Comparison of ENCODE assay signal across 8 cellular contexts in genomic region chr6:128882991-128883571, GRCh38. TPM values are rescaled to one million over a fixed set of nuclear protein-coding genes. Genes with fewer than 3 reads are reported as not detected.
DNase-seq lines count a peak whose midpoint lies in the region; ATAC-seq and TF ChIP-seq lines count a peak whose summit lies in the region.

Gene LAMA2 (plus strand): TSS chr6:128883138. CDS start chr6:128883246, 108 bp downstream.

- H3K36me3 Mint-ChIP-seq in activated CD8-positive, alpha-beta T cell treated with anti-CD3 and anti-CD28 coated beads for 36 hours (ENCODE audit: low read depth): no peaks in the 10 kb centered on the region
- H3K36me3 Mint-ChIP-seq in activated CD8-positive, alpha-beta T cell treated with anti-CD3 and anti-CD28 coated beads, Interleukin-2, amount 10 ng/mL, durations not matched to agents 7 days and 5 days (ENCODE audit: low read depth): no peaks in the 10 kb centered on the region

- intact Hi-C loops in activated CD8-positive, alpha-beta T cell treated with anti-CD3 and anti-CD28 coated beads for 36 hours (cut with micrococcal nuclease): no loop called here
- intact Hi-C loops in sciatic nerve (cut with DNase I): no loop called here

- no peak within 1 kb of the TSS for H3K27ac ChIP-seq in iPS-18a (ENCODE audit: low read length)

- peak within 1 kb of the TSS; percentile 76 for H3K4me3 ChIP-seq in iPS-18a (ENCODE audit: low read length)

- no peak within 1 kb of the TSS for H3K27ac Mint-ChIP-seq in activated CD8-positive, alpha-beta T cell treated with anti-CD3 and anti-CD28 coated beads for 36 hours
- H3K27ac Mint-ChIP-seq in activated CD8-positive, alpha-beta T cell treated with anti-CD3 and anti-CD28 coated beads, Interleukin-2, amount 10 ng/mL, durations not matched to agents 7 days and 5 days: no peak within 1 kb of the TSS

- no peak within 1 kb of the TSS for H3K9ac ChIP-seq in iPS-18a (ENCODE audit: low read length)

- DNase-seq in activated CD8-positive, alpha-beta T cell treated with anti-CD3 and anti-CD28 coated beads for 36 hours: peak; percentile 12
- no peak for DNase-seq in activated CD8-positive, alpha-beta T cell treated with anti-CD3 and anti-CD28 coated beads, Interleukin-2, amount 10 ng/mL, durations not matched to agents 7 days and 5 days
- peak; percentile 47 for DNase-seq in brain pericyte (ENCODE audit: low read depth, low spot score)
- DNase-seq in sciatic nerve (ENCODE audit: low spot score): peak; percentile 89
- DNase-seq in GM13976 (ENCODE audit: low spot score): no peak
- no peak for DNase-seq in NCI-H1694 treated with DMSO at 0.1 percent for 48 hours (lab: John Stamatoyannopoulos, UW)

- POLR2A ChIA-PET in activated CD8-positive, alpha-beta T cell treated with anti-CD3 and anti-CD28 coated beads for 36 hours (lab: Charles Lee): no interaction called here
- POLR2A ChIA-PET in activated CD8-positive, alpha-beta T cell treated with anti-CD3 and anti-CD28 coated beads, Interleukin-2, amount 10 ng/mL, durations not matched to agents 7 days and 5 days (lab: Charles Lee): no interaction called here

- in situ Hi-C loops in GM13976 (cut with MboI; ENCODE audit: low sequenced_read_pairs, unreplicated experiment): no loop called here

- CTCF ChIA-PET in activated CD8-positive, alpha-beta T cell treated with anti-CD3 and anti-CD28 coated beads for 36 hours (lab: Charles Lee): no interaction called here
- CTCF ChIA-PET in activated CD8-positive, alpha-beta T cell treated with anti-CD3 and anti-CD28 coated beads, Interleukin-2, amount 10 ng/mL, durations not matched to agents 7 days and 5 days (lab: Charles Lee): no interaction called here

- H3K27me3 Mint-ChIP-seq in activated CD8-positive, alpha-beta T cell treated with anti-CD3 and anti-CD28 coated beads for 36 hours: peaks cover 20% of the 10 kb centered on the region
- peaks cover 17% of the 10 kb centered on the region for H3K27me3 Mint-ChIP-seq in activated CD8-positive, alpha-beta T cell treated with anti-CD3 and anti-CD28 coated beads, Interleukin-2, amount 10 ng/mL, durations not matched to agents 7 days and 5 days (ENCODE audit: low read depth)

- H3K4me3 Mint-ChIP-seq in activated CD8-positive, alpha-beta T cell treated with anti-CD3 and anti-CD28 coated beads for 36 hours: peak within 1 kb of the TSS; percentile 27
- no peak within 1 kb of the TSS for H3K4me3 Mint-ChIP-seq in activated CD8-positive, alpha-beta T cell treated with anti-CD3 and anti-CD28 coated beads, Interleukin-2, amount 10 ng/mL, durations not matched to agents 7 days and 5 days

- no peaks in the 10 kb centered on the region for H3K9me3 ChIP-seq in iPS-18a (ENCODE audit: control insufficient read depth, low read depth, low read length)

- ATAC-seq in activated CD8-positive, alpha-beta T cell treated with anti-CD3 and anti-CD28 coated beads for 36 hours: peak; percentile 24
- no peak for ATAC-seq in activated CD8-positive, alpha-beta T cell treated with anti-CD3 and anti-CD28 coated beads, Interleukin-2, amount 10 ng/mL, durations not matched to agents 7 days and 5 days
- peak; percentile 99 for ATAC-seq in sciatic nerve
- no peak for ATAC-seq in GM21619 (IDR thresholded peaks at IDR 0.05; ENCODE audit: unreplicated experiment)

- no peak for TF ChIP-seq CTCF in activated CD8-positive, alpha-beta T cell treated with anti-CD3 and anti-CD28 coated beads for 36 hours (IDR thresholded peaks at IDR 0.05)
- no peak for TF ChIP-seq CTCF in GM13976 (IDR thresholded peaks at IDR 0.05; ENCODE audit: borderline replicate concordance, control extremely low read depth, extremely low read depth, insufficient read depth, missing control alignments)

- no peaks in the 10 kb centered on the region for H3K9me3 Mint-ChIP-seq in activated CD8-positive, alpha-beta T cell treated with anti-CD3 and anti-CD28 coated beads for 36 hours
- no peaks in the 10 kb centered on the region for H3K9me3 Mint-ChIP-seq in activated CD8-positive, alpha-beta T cell treated with anti-CD3 and anti-CD28 coated beads, Interleukin-2, amount 10 ng/mL, durations not matched to agents 7 days and 5 days (ENCODE audit: insufficient read depth)

- H3K4me1 Mint-ChIP-seq in activated CD8-positive, alpha-beta T cell treated with anti-CD3 and anti-CD28 coated beads for 36 hours (ENCODE audit: low read depth): peaks cover 4% of the 10 kb centered on the region
- H3K4me1 Mint-ChIP-seq in activated CD8-positive, alpha-beta T cell treated with anti-CD3 and anti-CD28 coated beads, Interleukin-2, amount 10 ng/mL, durations not matched to agents 7 days and 5 days (ENCODE audit: low read depth): no peaks in the 10 kb centered on the region

- H3K27me3 ChIP-seq in iPS-18a (ENCODE audit: control insufficient read depth, insufficient read depth, low read length): peaks cover 13% of the 10 kb centered on the region

- peaks cover 6% of the 10 kb centered on the region for H3K4me1 ChIP-seq in iPS-18a (ENCODE audit: control insufficient read depth, low read depth, low read length)

- H3K36me3 ChIP-seq in iPS-18a (ENCODE audit: control insufficient read depth, low read depth, low read length): no peaks in the 10 kb centered on the region

RNA-seq across cellular contexts. Expression of gene LAMA2, which starts in this region (rescaled TPM):
- 1 to 10 TPM in 1 of 2 experiments, under 1 TPM in 1; 0.69 to 1.5 TPM for total RNA-seq in activated CD8-positive, alpha-beta T cell treated with anti-CD3 and anti-CD28 coated beads for 36 hours
- under 1 TPM in 1 of 2 experiments, not detected in 1; 0.26 TPM for total RNA-seq in activated CD8-positive, alpha-beta T cell treated with anti-CD3 and anti-CD28 coated beads, Interleukin-2, amount 10 ng/mL, durations not matched to agents 7 days and 5 days
- total RNA-seq in sciatic nerve: 88.8 TPM

Comparison
In these comparisons a context has a peak if more than half of its experiments do, and no peak if none do; other contexts are left out.
1. RNA of gene LAMA2 (total RNA-seq): 88.8 TPM in sciatic nerve (single experiment); 0.69 to 1.5 TPM in activated CD8-positive, alpha-beta T cell treated with anti-CD3 and anti-CD28 coated beads for 36 hours and 0.26 TPM in activated CD8-positive, alpha-beta T cell treated with anti-CD3 and anti-CD28 coated beads, Interleukin-2, amount 10 ng/mL, durations not matched to agents 7 days and 5 days; every median in the first group is over 10 times any median in the second.
2. ATAC-seq: peak in activated CD8-positive, alpha-beta T cell treated with anti-CD3 and anti-CD28 coated beads for 36 hours (single experiment) and sciatic nerve (single experiment); none in activated CD8-positive, alpha-beta T cell treated with anti-CD3 and anti-CD28 coated beads, Interleukin-2, amount 10 ng/mL, durations not matched to agents 7 days and 5 days (single experiment) and GM21619 (single experiment).
3. DNase-seq: peak in activated CD8-positive, alpha-beta T cell treated with anti-CD3 and anti-CD28 coated beads for 36 hours (single experiment), brain pericyte (single experiment) and sciatic nerve (single experiment); none in activated CD8-positive, alpha-beta T cell treated with anti-CD3 and anti-CD28 coated beads, Interleukin-2, amount 10 ng/mL, durations not matched to agents 7 days and 5 days (single experiment), GM13976 (single experiment) and NCI-H1694 treated with DMSO at 0.1 percent for 48 hours (single experiment).